10 cellular contexts compared by ENCODE assay signal in genomic region chr10:23656735-23657134, GRCh38.
DNase-seq lines count a peak whose midpoint lies in the region; ATAC-seq, FAIRE-seq and TF ChIP-seq lines count a peak whose summit lies in the region.
"Had no signal": no experiment of that assay in that cellular context is flagged by ENCODE, and none has a peak within 500 bp of the region (broad histone marks: within the 10 kb centered on the region; RNA-seq: fewer than 3 reads in every experiment).

No MANE protein-coding gene starts in this region.

- H3K4me1 Mint-ChIP-seq in endothelial cell (ENCODE audit: unreplicated experiment), result peaks cover 12% of the 10 kb centered on the region
- H3K4me1 Mint-ChIP-seq in immature natural killer cell, result no peaks in the 10 kb centered on the region

- no peaks in the 10 kb centered on the region for H3K27me3 Mint-ChIP-seq in endothelial cell (ENCODE audit: unreplicated experiment)
- H3K27me3 Mint-ChIP-seq in immature natural killer cell (ENCODE audit: low read depth in 3 of 3), result peaks cover 0 to 2% (median 2%) of the 10 kb centered on the region in 3 donors

- DNase-seq in ELF-1 (ENCODE audit: low read depth, low spot score) (peak; percentile 3), endothelial cell (ENCODE audit: low spot score) (peak; percentile 29), pancreas (peak in 1 of 6 donors; percentile 22), GM19240 (ENCODE audit: insufficient read length, low spot score) (no peak), vagina (ENCODE audit: extremely low spot score in 2 of 2) (no peak), HTR-8/SVneo (ENCODE audit: insufficient read length, low spot score) (no peak), immature natural killer cell (no peak)

- H3K9me3 ChIP-seq in pancreas (no peaks in the 10 kb centered on the region), vagina (no peaks in the 10 kb centered on the region)
- H3K9me3 ChIP-seq: SJCRH30 had no signal

- H3K4me1 ChIP-seq in pancreas (no peaks in the 10 kb centered on the region), vagina (no peaks in the 10 kb centered on the region)
- H3K4me1 ChIP-seq: SJCRH30 had no signal

- H3K27ac ChIP-seq in pancreas (no peak overlapping the region), vagina (no peak overlapping the region)
- H3K27ac ChIP-seq: SJCRH30 had no signal

- FAIRE-seq in pancreas (lab: Jason Lieb, UNC), result no peak
- FAIRE-seq in HTR-8/SVneo (lab: Jason Lieb, UNC), result no peak

- no peak for TF ChIP-seq POLR2A in vagina (IDR thresholded peaks at IDR 0.05)

- ATAC-seq in pancreas, result peak in 3 of 4 donors; percentile 57 to 71 (median 66)

- no peaks in the 10 kb centered on the region for H3K36me3 Mint-ChIP-seq in endothelial cell (ENCODE audit: low read depth, unreplicated experiment)
- H3K36me3 Mint-ChIP-seq in immature natural killer cell, result no peaks in the 10 kb centered on the region

- H3K36me3 ChIP-seq in pancreas, result no peaks in the 10 kb centered on the region
- H3K36me3 ChIP-seq in vagina, result no peaks in the 10 kb centered on the region
- H3K36me3 ChIP-seq: SJCRH30 had no signal

- no peaks in the 10 kb centered on the region for H3K27me3 ChIP-seq in pancreas
- no peaks in the 10 kb centered on the region for H3K27me3 ChIP-seq in vagina
- H3K27me3 ChIP-seq: SJCRH30 had no signal

- H3K4me3 ChIP-seq in pancreas (no peak overlapping the region), vagina (no peak overlapping the region)
- H3K4me3 ChIP-seq: SJCRH30 had no signal

- H3K27ac Mint-ChIP-seq in endothelial cell (ENCODE audit: unreplicated experiment) (no peak overlapping the region), immature natural killer cell (no peak overlapping the region)
- H3K27ac Mint-ChIP-seq: activated T-helper 2 cell treated with anti-CD3 and anti-CD28 coated beads, Interferon-gamma antibody, Interleukin-2, Interleukin-4, amounts not matched to agents 10 μg/mL and 5 μg/mL and 100 μg/mL, durations not matched to agents 14 hours and 24 hours and 36 hours had no signal

- TF ChIP-seq CTCF in LNCAP (IDR thresholded peaks at IDR 0.05) (peak; percentile 75), endothelial cell (IDR thresholded peaks at IDR 0.05; ENCODE audit: unreplicated experiment) (peak; percentile 74), pancreas (IDR thresholded peaks at IDR 0.05) (peak in 3 of 4 donors; percentile 49 to 57 (median 56)), vagina (IDR thresholded peaks at IDR 0.05) (peak in 1 of 3 experiments; percentile 49)

- H3K9me3 Mint-ChIP-seq in endothelial cell (ENCODE audit: unreplicated experiment) (no peaks in the 10 kb centered on the region), immature natural killer cell (peaks cover 0 to 6% (median 1%) of the 10 kb centered on the region in 6 donors)
- H3K9me3 Mint-ChIP-seq: activated T-helper 2 cell treated with anti-CD3 and anti-CD28 coated beads, Interferon-gamma antibody, Interleukin-2, Interleukin-4, amounts not matched to agents 10 μg/mL and 5 μg/mL and 100 μg/mL, durations not matched to agents 14 hours and 24 hours and 36 hours had no signal

- intact Hi-C loops in pancreas (cut with DNase I), result no loop called here
- intact Hi-C loops in vagina (cut with DNase I), result no loop called here

- H3K4me3 Mint-ChIP-seq in endothelial cell (ENCODE audit: unreplicated experiment), result no peak overlapping the region
- H3K4me3 Mint-ChIP-seq in immature natural killer cell, result no peak overlapping the region

Comparison
In these comparisons a context has a peak if more than half of its experiments do, and no peak if none do; other contexts are left out.
1. DNase-seq: peak in ELF-1 (single experiment) and endothelial cell (single experiment); none in GM19240 (single experiment), vagina (0 of 2), HTR-8/SVneo (single experiment) and immature natural killer cell (0 of 3).